Comparison of ENCODE assay signal across 8 cellular contexts in the genomic region with DNA sequence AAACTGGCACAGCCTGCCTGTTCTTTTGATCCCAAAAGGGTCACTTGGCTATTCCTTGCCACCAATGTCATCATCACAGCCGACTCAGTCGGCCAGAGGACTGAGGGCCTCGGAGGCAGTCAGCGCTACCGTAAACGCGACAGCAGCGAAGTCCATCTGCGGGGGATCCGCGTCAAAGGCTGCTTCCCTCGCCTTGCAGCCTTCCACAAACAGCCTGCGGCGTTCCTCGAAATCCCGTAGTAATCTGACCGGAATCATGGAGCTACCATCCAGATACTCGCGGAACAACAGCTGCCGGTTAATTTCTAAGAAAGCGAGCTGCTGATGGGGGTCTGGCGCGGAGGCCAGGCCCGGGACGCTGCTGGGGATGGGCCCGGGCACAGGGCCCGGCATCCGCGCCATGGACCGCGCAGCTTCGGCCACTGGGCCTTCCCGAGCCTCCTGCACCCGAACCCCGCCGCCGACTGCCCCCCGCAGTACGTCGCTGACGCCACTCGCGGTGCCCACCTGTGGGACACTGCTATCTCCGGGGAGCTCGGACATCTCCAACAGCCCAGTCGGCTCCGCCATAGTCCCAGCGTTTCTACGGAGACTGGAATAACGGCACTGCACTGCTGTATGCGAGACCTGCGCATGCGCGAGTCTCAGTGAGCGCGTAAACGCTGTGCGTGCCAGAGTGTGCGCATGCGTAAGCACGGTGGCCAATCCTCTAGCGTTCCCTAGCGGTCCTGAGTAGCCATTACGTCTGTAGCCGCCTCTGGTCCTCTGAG. TPM values are rescaled to one million over a fixed set of nuclear protein-coding genes. Genes with fewer than 3 reads are reported as not detected.
DNase-seq lines count a peak whose midpoint lies in the region; ATAC-seq and TF ChIP-seq lines count a peak whose summit lies in the region.

A gene with protein sequence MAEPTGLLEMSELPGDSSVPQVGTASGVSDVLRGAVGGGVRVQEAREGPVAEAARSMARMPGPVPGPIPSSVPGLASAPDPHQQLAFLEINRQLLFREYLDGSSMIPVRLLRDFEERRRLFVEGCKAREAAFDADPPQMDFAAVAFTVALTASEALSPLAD (minus strand): TSS at position 620 of the 770 bp plus-strand sequence. CDS start 50 bp downstream, at position 570.

- peaks cover 23% of the 10 kb centered on the region for H3K36me3 Mint-ChIP-seq in activated T-cell treated with anti-CD3 and anti-CD28 coated beads, Interleukin-2, amount 50 U/mL, for 24 hours (ENCODE audit: low read depth)

- peak within 1 kb of the TSS; percentile 98 for H3K4me2 ChIP-seq in DND-41 (ENCODE audit: insufficient read depth, low read length)

- no peaks in the 10 kb centered on the region for H3K9me3 ChIP-seq in DND-41 (ENCODE audit: insufficient read depth, low read length, severe bottlenecking)
- H3K9me3 ChIP-seq in esophagus muscularis mucosa, result no peaks in the 10 kb centered on the region
- H3K9me3 ChIP-seq in muscle layer of duodenum (ENCODE audit: control insufficient read depth in 1 of 2, low read length in 2 of 2), result no peaks in the 10 kb centered on the region

- H4K20me1 ChIP-seq in DND-41 (ENCODE audit: insufficient read depth, low read length), result peaks cover 3% of the 10 kb centered on the region; the same call in 1 of the 2 replicates

- H3K79me2 ChIP-seq in DND-41 (ENCODE audit: insufficient read depth, low read length), result peaks cover 30% of the 10 kb centered on the region

- peaks cover 6% of the 10 kb centered on the region; the same call in 1 of the 2 replicates for H3K36me3 ChIP-seq in DND-41 (ENCODE audit: insufficient read depth, low read length)
- H3K36me3 ChIP-seq in esophagus muscularis mucosa, result peaks cover 0 to 8% (median 0%) of the 10 kb centered on the region in 4 donors
- no peaks in the 10 kb centered on the region for H3K36me3 ChIP-seq in muscle layer of duodenum (ENCODE audit: control insufficient read depth in 1 of 2, insufficient read depth in 2 of 2, low read length in 2 of 2)

- TF ChIP-seq CTCF in DND-41 (IDR thresholded peaks at IDR 0.05; ENCODE audit: borderline replicate concordance, extremely low read depth, low read length, poor library complexity, severe bottlenecking) (peak; percentile 99), esophagus muscularis mucosa (IDR thresholded peaks at IDR 0.05) (peak; percentile 95 to 100 (median 99))

- H3K4me1 ChIP-seq in DND-41 (ENCODE audit: insufficient read depth, low read length) (peaks cover 27% of the 10 kb centered on the region), esophagus muscularis mucosa (peaks cover 14 to 36% (median 29%) of the 10 kb centered on the region in 4 donors), muscle layer of duodenum (ENCODE audit: control insufficient read depth in 1 of 2, insufficient read depth in 2 of 2, low read length in 2 of 2) (peaks cover 0 to 23% of the 10 kb centered on the region in 2 donors)

- peak within 1 kb of the TSS; percentile 93 for H3K4me3 Mint-ChIP-seq in activated T-cell treated with anti-CD3 and anti-CD28 coated beads, Interleukin-2, amount 50 U/mL, for 24 hours

- H3K4me3 ChIP-seq in DND-41 (ENCODE audit: low read depth in 1 of 2, low read length in 2 of 2) (peak within 1 kb of the TSS; percentile 78 to 93), esophagus muscularis mucosa (peak within 1 kb of the TSS; percentile 70 to 89 (median 77)), muscle layer of duodenum (ENCODE audit: low read depth in 1 of 2, low read length in 2 of 2) (peak within 1 kb of the TSS; percentile 74 to 97)
- peak within 1 kb of the TSS; percentile 79 for H3K4me3 ChIP-seq in Jurkat, Clone E6-1 (ENCODE audit: low read length)

- peak within 1 kb of the TSS; percentile 81 for H2AFZ ChIP-seq in DND-41 (ENCODE audit: low read depth, low read length)

- intact Hi-C loops in esophagus muscularis mucosa (cut with DNase I), result loop anchor here (5.0 to 10.0 kb wide), 4 partner anchors 60 to 405 kb away; a partner anchor contains a TSS

- TF ChIP-seq EP300 in esophagus muscularis mucosa (IDR thresholded peaks at IDR 0.05), result no peak

- 3% methylated on average over 27 of the region's 65 CpGs for WGBS in esophagus muscularis mucosa

- H3K27ac Mint-ChIP-seq in activated T-cell treated with anti-CD3 and anti-CD28 coated beads, Interleukin-2, amount 50 U/mL, for 24 hours, result peak within 1 kb of the TSS; percentile 93

- ATAC-seq in DND-41 (ENCODE audit: insufficient read depth, low read depth) (peak; percentile 96), GM21717 (IDR thresholded peaks at IDR 0.05; ENCODE audit: unreplicated experiment) (peak; percentile 72)

- peak; percentile 93 for DNase-seq in DND-41
- peak; percentile 95 for DNase-seq in Jurkat, Clone E6-1 (ENCODE audit: low read depth, low spot score)
- peak; percentile 99 for DNase-seq in OCI-M2 (lab: John Stamatoyannopoulos, UW; ENCODE audit: unreplicated experiment)
- DNase-seq in activated T-cell treated with anti-CD3 and anti-CD28 coated beads, Interleukin-2, amount 50 U/mL, for 24 hours, result peak; percentile 93
- peak; percentile 96 for DNase-seq in esophagus muscularis mucosa (ENCODE audit: extremely low spot score)
- peak; percentile 82 for DNase-seq in stimulated activated CD8-positive, alpha-beta memory T cell treated with anti-CD3 and anti-CD28 coated beads, Interleukin-7, amount 100 ng/mL, for 24 hours (ENCODE audit: low read depth)

- H3K4me1 Mint-ChIP-seq in activated T-cell treated with anti-CD3 and anti-CD28 coated beads, Interleukin-2, amount 50 U/mL, for 24 hours (ENCODE audit: low read depth), result peaks cover 33% of the 10 kb centered on the region

- H3K27ac ChIP-seq in DND-41 (ENCODE audit: low read length), result peak within 1 kb of the TSS; percentile 86
- H3K27ac ChIP-seq in esophagus muscularis mucosa (replicated peaks in 1 of 4), result peak within 1 kb of the TSS; percentile 86 to 91 (median 88)
- H3K27ac ChIP-seq in muscle layer of duodenum (ENCODE audit: low read length), result peak within 1 kb of the TSS; percentile 47

- no peak for TF ChIP-seq POLR2A in esophagus muscularis mucosa (IDR thresholded peaks at IDR 0.05; ENCODE audit: low read depth)

- H3K9me3 Mint-ChIP-seq in activated T-cell treated with anti-CD3 and anti-CD28 coated beads, Interleukin-2, amount 50 U/mL, for 24 hours, result no peaks in the 10 kb centered on the region

- H3K9ac ChIP-seq in DND-41 (ENCODE audit: low read depth, low read length), result peak within 1 kb of the TSS; percentile 88

- H3K27me3 ChIP-seq in DND-41 (ENCODE audit: insufficient read depth, low read length, poor library complexity) (no peaks in the 10 kb centered on the region), esophagus muscularis mucosa (no peaks in the 10 kb centered on the region), muscle layer of duodenum (ENCODE audit: low read depth, low read length) (no peaks in the 10 kb centered on the region)

- no peaks in the 10 kb centered on the region for H3K27me3 Mint-ChIP-seq in activated T-cell treated with anti-CD3 and anti-CD28 coated beads, Interleukin-2, amount 50 U/mL, for 24 hours

RNA-seq across cellular contexts. Expression of the gene that starts here (rescaled TPM):
- 2.8 TPM for polyA plus RNA-seq in Jurkat, Clone E6-1 (2012; ENCODE audit: insufficient read depth, insufficient read length)
- 1 to 10 TPM; 3.0 to 6.4 (median 6.1) TPM for total RNA-seq in esophagus muscularis mucosa

Comparison
In these comparisons a context has a peak if more than half of its experiments do, and no peak if none do; other contexts are left out.
1. Peak in every context shown above with its lines: DNase-seq, ATAC-seq, H3K4me3 ChIP-seq and H3K27ac ChIP-seq.